16 cellular contexts compared by ENCODE assay signal in the genomic region with DNA sequence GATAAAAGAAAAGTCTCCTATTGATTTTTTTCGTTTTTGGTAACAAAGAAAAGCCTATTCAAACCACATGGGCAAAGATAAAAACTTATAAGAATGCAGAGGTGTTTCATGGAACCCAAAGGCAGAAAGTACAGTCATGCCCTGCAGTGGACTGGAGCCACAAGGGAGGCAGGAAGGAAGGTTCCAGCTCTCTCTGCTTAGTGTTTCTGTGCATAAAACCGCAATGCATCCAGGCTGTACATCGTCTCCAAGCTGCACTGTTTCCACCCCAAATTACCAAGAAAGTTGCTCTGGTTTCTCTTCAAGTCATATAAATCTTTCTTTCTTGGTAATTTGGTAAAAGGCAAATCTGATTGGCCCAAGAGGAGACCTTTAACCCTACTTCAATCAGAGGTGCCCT. TPM values are rescaled to one million over a fixed set of nuclear protein-coding genes. Genes with fewer than 3 reads are reported as not detected.
A peak's percentile ranks its signal among the peaks of the same experiment; 100 is the strongest.
DNase-seq lines count a peak whose midpoint lies in the region; ATAC-seq lines count a peak whose summit lies in the region.
"Had no signal": no experiment of that assay in that cellular context is flagged by ENCODE, and none has a peak within 500 bp of the region (broad histone marks: within the 10 kb centered on the region; RNA-seq: fewer than 3 reads in every experiment).

No MANE protein-coding gene starts in this region.

- H3K4me1 ChIP-seq in GM23248 (ENCODE audit: insufficient read depth) = no peaks in the 10 kb centered on the region
- H3K4me1 ChIP-seq: heart right ventricle, transverse colon had no signal

- in situ Hi-C loops in GM23248 (cut with MboI) = no loop called here

- no peak for ATAC-seq in HG02973 (IDR thresholded peaks at IDR 0.05; ENCODE audit: unreplicated experiment)
- ATAC-seq: heart right ventricle had no signal

- POLR2A ChIA-PET in activated CD4-positive, alpha-beta memory T cell treated with anti-CD3 and anti-CD28 coated beads for 36 hours (lab: Charles Lee) = interaction anchor here (1.0 to 2.7 kb wide), 5 partner anchors 9 to 24 kb away, joined by 5 to 14 read pairs (median 6); no protein-coding TSS in a partner anchor

- H3K36me3 Mint-ChIP-seq in T-helper 1 cell treated with Interleukin-12 subunit alpha and Interleukin-12 subunit beta and Interleukin-4 antibody, amounts not matched to agents 30 μg/mL and 1 μg/mL, for 36 hours (ENCODE audit: low read depth) = peaks cover 58% of the 10 kb centered on the region
- peaks cover 10% of the 10 kb centered on the region for H3K36me3 Mint-ChIP-seq in activated CD4-positive, alpha-beta memory T cell treated with anti-CD3 and anti-CD28 coated beads for 36 hours
- H3K36me3 Mint-ChIP-seq in activated naive CD8-positive, alpha-beta T cell = peaks cover 16% of the 10 kb centered on the region

- H4K20me1 ChIP-seq in GM23248 (ENCODE audit: insufficient read depth) = no peaks in the 10 kb centered on the region

- H3K79me2 ChIP-seq in GM23248 (ENCODE audit: insufficient read depth) = no peaks in the 10 kb centered on the region

- H3K9me3 ChIP-seq in GM23248 (ENCODE audit: low read depth) = no peaks in the 10 kb centered on the region
- H3K9me3 ChIP-seq: heart right ventricle, transverse colon had no signal

- H3K27ac ChIP-seq in GM23248 = no peak overlapping the region
- H3K27ac ChIP-seq: heart right ventricle, transverse colon had no signal

- H3K9ac ChIP-seq in GM23248 = no peak overlapping the region

- peak; percentile 81 for DNase-seq in activated CD4-positive, alpha-beta memory T cell treated with anti-CD3 and anti-CD28 coated beads for 36 hours
- DNase-seq in stimulated activated CD8-positive, alpha-beta memory T cell treated with anti-CD3 and anti-CD28 coated beads, Interleukin-15, amount 100 ng/mL, for 48 hours (ENCODE audit: low read depth in 2 of 2) = peak; percentile 22 to 37
- DNase-seq in NCI-H510A treated with DMSO at 0.1 percent for 48 hours (lab: John Stamatoyannopoulos, UW) (no peak), GM23248 (no peak)
- DNase-seq: heart right ventricle, islet precursor cell, NCI-H1694, NCI-H226, nephron progenitor cell, transverse colon had no signal

- no peak overlapping the region for H3K4me3 ChIP-seq in GM23248
- H3K4me3 ChIP-seq: heart right ventricle, transverse colon had no signal

- WGBS in GM23248 (ENCODE audit: low coverage in 1 of 2, low lambda C conversion rate in 2 of 2, missing lambda C conversion rate in 2 of 2), 2 experiments = 7 to 9% methylated on average over 3 of the region's 3 CpGs

- peak overlapping the region; percentile 87 for H3K27ac Mint-ChIP-seq in T-helper 1 cell treated with Interleukin-12 subunit alpha and Interleukin-12 subunit beta and Interleukin-4 antibody, amounts not matched to agents 30 μg/mL and 1 μg/mL, for 36 hours
- H3K27ac Mint-ChIP-seq in activated CD4-positive, alpha-beta memory T cell treated with anti-CD3 and anti-CD28 coated beads for 36 hours = peak overlapping the region; percentile 93
- H3K27ac Mint-ChIP-seq in activated naive CD8-positive, alpha-beta T cell = peak overlapping the region; percentile 89
- H3K27ac Mint-ChIP-seq: nephron progenitor cell had no signal

- H3K4me2 ChIP-seq in GM23248 (ENCODE audit: unreplicated experiment) = no peak overlapping the region

- no peaks in the 10 kb centered on the region for H3F3A ChIP-seq in GM23248 (ENCODE audit: insufficient read depth)

- intact Hi-C loops in activated CD4-positive, alpha-beta memory T cell treated with anti-CD3 and anti-CD28 coated beads for 36 hours (cut with micrococcal nuclease) = loop anchor here (1.0 to 5.0 kb wide), 6 partner anchors 25 to 1316 kb away; a partner anchor contains a TSS

- H2AFZ ChIP-seq in GM23248 = no peak overlapping the region

- peaks cover 67% of the 10 kb centered on the region for H3K4me1 Mint-ChIP-seq in T-helper 1 cell treated with Interleukin-12 subunit alpha and Interleukin-12 subunit beta and Interleukin-4 antibody, amounts not matched to agents 30 μg/mL and 1 μg/mL, for 36 hours (ENCODE audit: low read depth)
- peaks cover 78% of the 10 kb centered on the region for H3K4me1 Mint-ChIP-seq in activated CD4-positive, alpha-beta memory T cell treated with anti-CD3 and anti-CD28 coated beads for 36 hours (ENCODE audit: low read depth)
- H3K4me1 Mint-ChIP-seq in activated naive CD8-positive, alpha-beta T cell (ENCODE audit: low read depth) = peaks cover 85% of the 10 kb centered on the region
- H3K4me1 Mint-ChIP-seq: nephron progenitor cell had no signal

- CTCF ChIA-PET in activated CD4-positive, alpha-beta memory T cell treated with anti-CD3 and anti-CD28 coated beads for 36 hours (lab: Charles Lee) = interaction anchor here (0.7 to 9.7 kb wide), 4 partner anchors 12 to 249 kb away, joined by 3 to 106 read pairs (median 8); a partner anchor contains a TSS

- no peaks in the 10 kb centered on the region for H3K27me3 Mint-ChIP-seq in T-helper 1 cell treated with Interleukin-12 subunit alpha and Interleukin-12 subunit beta and Interleukin-4 antibody, amounts not matched to agents 30 μg/mL and 1 μg/mL, for 36 hours (ENCODE audit: low read depth)
- no peaks in the 10 kb centered on the region for H3K27me3 Mint-ChIP-seq in activated CD4-positive, alpha-beta memory T cell treated with anti-CD3 and anti-CD28 coated beads for 36 hours
- H3K27me3 Mint-ChIP-seq in activated naive CD8-positive, alpha-beta T cell = no peaks in the 10 kb centered on the region

- peak overlapping the region; percentile 84 for H3K4me3 Mint-ChIP-seq in T-helper 1 cell treated with Interleukin-12 subunit alpha and Interleukin-12 subunit beta and Interleukin-4 antibody, amounts not matched to agents 30 μg/mL and 1 μg/mL, for 36 hours
- H3K4me3 Mint-ChIP-seq in activated CD4-positive, alpha-beta memory T cell treated with anti-CD3 and anti-CD28 coated beads for 36 hours = no peak overlapping the region
- H3K4me3 Mint-ChIP-seq in activated naive CD8-positive, alpha-beta T cell = peak overlapping the region; percentile 60
- H3K4me3 Mint-ChIP-seq: nephron progenitor cell had no signal

- no peaks in the 10 kb centered on the region for H3K27me3 ChIP-seq in GM23248 (replicated peaks; ENCODE audit: insufficient read depth)
- H3K27me3 ChIP-seq: transverse colon had no signal

- H3K9me2 ChIP-seq in GM23248 (ENCODE audit: insufficient read depth) = no peaks in the 10 kb centered on the region

- H3K36me3 ChIP-seq in GM23248 (ENCODE audit: low read depth) = no peaks in the 10 kb centered on the region
- H3K36me3 ChIP-seq: heart right ventricle, transverse colon had no signal

- no peaks in the 10 kb centered on the region for H3K9me3 Mint-ChIP-seq in T-helper 1 cell treated with Interleukin-12 subunit alpha and Interleukin-12 subunit beta and Interleukin-4 antibody, amounts not matched to agents 30 μg/mL and 1 μg/mL, for 36 hours
- no peaks in the 10 kb centered on the region for H3K9me3 Mint-ChIP-seq in activated CD4-positive, alpha-beta memory T cell treated with anti-CD3 and anti-CD28 coated beads for 36 hours
- H3K9me3 Mint-ChIP-seq in activated naive CD8-positive, alpha-beta T cell (ENCODE audit: low read depth) = no peaks in the 10 kb centered on the region
- H3K9me3 Mint-ChIP-seq: nephron progenitor cell had no signal

RNA-seq across cellular contexts. Expression of a gene that starts 15.8 kb away (rescaled TPM):
- total RNA-seq in activated CD4-positive, alpha-beta memory T cell treated with anti-CD3 and anti-CD28 coated beads for 36 hours = 10 to 100 TPM; 19.9 to 20.7 TPM
- total RNA-seq in GM23248 (2014; rRNA removed; shearing (Covaris generic)) = not detected in 2 replicates
- polyA plus RNA-seq in GM23248 (2016; fragmentation: Nextera tagmentation; extraction: Ambion mirVana) = not detected in 2 replicates
- total RNA-seq: H1, HT-29, pulmonary artery endothelial cell had no signal
- polyA plus RNA-seq: H1 had no signal

Comparison
In these comparisons a context has a peak if more than half of its experiments do, and no peak if none do; other contexts are left out.
1. DNase-seq: peak in activated CD4-positive, alpha-beta memory T cell treated with anti-CD3 and anti-CD28 coated beads for 36 hours (single experiment) and stimulated activated CD8-positive, alpha-beta memory T cell treated with anti-CD3 and anti-CD28 coated beads, Interleukin-15, amount 100 ng/mL, for 48 hours (2 of 2); none in NCI-H510A treated with DMSO at 0.1 percent for 48 hours (single experiment) and GM23248 (single experiment).
2. RNA of a gene that starts 15.8 kb away (total RNA-seq): 19.9 to 20.7 TPM in activated CD4-positive, alpha-beta memory T cell treated with anti-CD3 and anti-CD28 coated beads for 36 hours; not detected in GM23248; every median in the first group is over 10 times any median in the second.
3. Peak in every context shown above with its lines, with median percentiles within 50 percentile points of each other: H3K27ac Mint-ChIP-seq.